In the genomic region with DNA sequence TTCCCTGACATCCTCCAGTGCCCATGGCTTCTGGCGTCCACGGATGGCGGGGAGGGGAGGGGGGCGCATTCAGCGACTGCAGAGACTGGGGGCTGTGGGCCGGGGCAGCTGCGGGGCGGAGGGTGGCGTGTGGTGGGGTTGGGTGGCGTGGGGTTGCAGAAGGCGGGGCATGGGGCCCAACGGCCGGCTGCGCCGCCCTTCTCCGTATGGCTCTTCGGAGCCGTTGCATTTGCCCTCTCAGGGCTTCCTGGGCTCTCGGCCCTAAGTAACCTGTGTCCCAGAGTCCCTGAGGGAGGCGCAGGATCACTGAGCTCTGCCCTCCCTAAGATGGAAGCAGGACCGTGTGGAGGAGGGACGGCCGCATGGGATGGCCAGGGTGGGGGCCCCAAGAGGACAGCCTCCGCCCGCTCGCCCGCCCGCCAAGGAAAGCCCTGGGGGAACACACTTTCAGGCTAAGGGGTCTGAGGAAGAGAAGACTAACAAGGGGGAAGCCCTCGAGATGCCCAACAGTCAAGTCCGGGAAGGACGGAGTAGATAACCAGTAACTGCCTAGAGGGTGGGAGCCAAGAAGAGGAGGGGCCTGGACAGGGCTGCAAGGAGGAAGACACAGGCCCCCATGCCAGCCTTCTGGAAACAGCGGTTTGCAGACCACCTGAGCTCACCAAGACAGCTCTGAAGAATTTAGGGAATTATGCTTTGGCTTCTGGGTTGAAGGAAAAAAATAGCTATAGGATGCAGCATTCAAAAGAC, we compare ENCODE assay signal across 9 cellular contexts. TPM values are rescaled to one million over a fixed set of nuclear protein-coding genes. Genes with fewer than 3 reads are reported as not detected.
DNase-seq lines count a peak whose midpoint lies in the region; ATAC-seq and TF ChIP-seq lines count a peak whose summit lies in the region.
"Had no signal": no experiment of that assay in that cellular context is flagged by ENCODE, and none has a peak within 500 bp of the region (broad histone marks: within the 10 kb centered on the region; RNA-seq: fewer than 3 reads in every experiment).

No MANE protein-coding gene starts in this region.

- no peak for TF ChIP-seq POLR2A in testis (IDR thresholded peaks at IDR 0.05)

- H3K36me3 Mint-ChIP-seq in HFFc6 (ENCODE audit: low read depth) (0 out of 2 replicates have a peak, but pooled peaks cover 4% of the 10 kb centered on the region), brain (peaks cover 10% of the 10 kb centered on the region)

- H3K27ac ChIP-seq in testis = no peak overlapping the region

- H3K4me1 Mint-ChIP-seq in HFFc6 (ENCODE audit: low read depth) = peaks cover 10% of the 10 kb centered on the region; the same call in 1 of the 2 replicates
- H3K4me1 Mint-ChIP-seq in brain = peaks cover 8% of the 10 kb centered on the region

- ATAC-seq in left colon (peak; percentile 65), GM19351 (IDR thresholded peaks at IDR 0.05; ENCODE audit: unreplicated experiment) (no peak), HG03432 (IDR thresholded peaks at IDR 0.05; ENCODE audit: unreplicated experiment) (no peak)

- H3K36me3 ChIP-seq in testis (ENCODE audit: low read depth, missing control alignments) = no peaks in the 10 kb centered on the region

- H3K27me3 Mint-ChIP-seq in HFFc6 (ENCODE audit: insufficient read depth) = peaks cover 1% of the 10 kb centered on the region; the same call in 1 of the 2 replicates
- peaks cover 45% of the 10 kb centered on the region for H3K27me3 Mint-ChIP-seq in brain

- H3K4me3 ChIP-seq in testis = peak overlapping the region; percentile 59 to 67

- H3K4me3 Mint-ChIP-seq in HFFc6 (peak overlapping the region; percentile 81), brain (peak overlapping the region in 4 of 5 experiments; percentile 20 to 73 (median 69))

- H3K9me3 Mint-ChIP-seq in HFFc6 (no peaks in the 10 kb centered on the region), brain (peaks cover 0 to 3% (median 0%) of the 10 kb centered on the region in 5 experiments)

- H3K27ac Mint-ChIP-seq in HFFc6 = peak overlapping the region; percentile 26; the same call in 1 of the 2 replicates
- H3K27ac Mint-ChIP-seq in brain = no peak overlapping the region

- peak; percentile 41 for DNase-seq in CD1c-positive myeloid dendritic cell (ENCODE audit: extremely low spot score)
- no peak for DNase-seq in HFFc6
- peak; percentile 82 to 83 for DNase-seq in left colon
- no peak for DNase-seq in testis
- DNase-seq in activated naive CD4-positive, alpha-beta T cell (lab: John Stamatoyannopoulos, UW) = no peak

- no peaks in the 10 kb centered on the region for H3K4me1 ChIP-seq in testis

- WGBS in testis, 2 donors = 3% methylated on average over 12 to 31 of the region's 32 CpGs

- H3K9me3 ChIP-seq in testis = no peaks in the 10 kb centered on the region

- no peaks in the 10 kb centered on the region for H3K27me3 ChIP-seq in testis

- TF ChIP-seq CTCF in HFFc6 (IDR thresholded peaks at IDR 0.05) (no peak), brain (conservative IDR thresholded peaks at IDR 0.05) (no peak), testis (IDR thresholded peaks at IDR 0.05) (no peak)

- intact Hi-C loops in left colon (cut with DNase I, micrococcal nuclease) = no loop called here
- intact Hi-C loops in testis (cut with DNase I; ENCODE audit: low total_unique reads) = no loop called here

RNA-seq across cellular contexts. Expression of a gene that starts 9.2 kb away (rescaled TPM):
- under 1 TPM in 3 of 6 experiments, not detected in 3; 0.15 to 0.51 (median 0.31) TPM for total RNA-seq in HFFc6 (2021; fragmentation: NEBNext Ultra II Directional; extraction: Animal tissue kit (Norgen Biotek cat#: 25700))
- polyA plus RNA-seq in brain (ENCODE audit: insufficient read depth, low read depth, low replicate concordance) = 33.8 TPM
- 100 to 1,000 TPM; 126 to 184 TPM for total RNA-seq in left colon
- total RNA-seq in testis = 1 to 10 TPM; 1.6 to 2.9 TPM
- polyA plus RNA-seq in testis (ENCODE audit: insufficient read depth, low read depth, low replicate concordance) = 0.88 TPM
- total RNA-seq: LHCN-M2 had no signal

RNA-seq across cellular contexts. Expression of a gene that starts 24.2 kb away (rescaled TPM):
- total RNA-seq in HFFc6 (2021; fragmentation: NEBNext Ultra II Directional; extraction: Animal tissue kit (Norgen Biotek cat#: 25700)) = 10 to 100 TPM; 50.6 to 64.0 (median 57.2) TPM
- polyA plus RNA-seq in brain (ENCODE audit: insufficient read depth, low read depth, low replicate concordance) (25.4 TPM), testis (ENCODE audit: insufficient read depth, low read depth, low replicate concordance) (32.4 TPM)
- total RNA-seq in left colon (10 to 100 TPM; 49.9 to 50.4 TPM), testis (10 to 100 TPM; 61.5 to 61.6 TPM)

RNA-seq across cellular contexts. Expression of a gene that starts 40.7 kb away (rescaled TPM):
- total RNA-seq in HFFc6 (2021; fragmentation: NEBNext Ultra II Directional; extraction: Animal tissue kit (Norgen Biotek cat#: 25700)) = 10 to 100 TPM; 44.0 to 51.5 (median 47.6) TPM
- polyA plus RNA-seq in brain (ENCODE audit: insufficient read depth, low read depth, low replicate concordance) = 39.0 TPM
- total RNA-seq in left colon = 10 to 100 TPM; 51.3 to 60.9 TPM
- total RNA-seq in testis = 10 to 100 TPM; 47.5 to 60.2 TPM
- 31.9 TPM for polyA plus RNA-seq in testis (ENCODE audit: insufficient read depth, low read depth, low replicate concordance)

RNA-seq across cellular contexts. Expression of a gene that starts 44.1 kb away (rescaled TPM):
- total RNA-seq in HFFc6 (2021; fragmentation: NEBNext Ultra II Directional; extraction: Animal tissue kit (Norgen Biotek cat#: 25700)) = 10 to 100 TPM; 17.8 to 23.1 (median 21.1) TPM
- polyA plus RNA-seq in brain (ENCODE audit: insufficient read depth, low read depth, low replicate concordance) (57.9 TPM), testis (ENCODE audit: insufficient read depth, low read depth, low replicate concordance) (60.6 TPM)
- total RNA-seq in left colon (10 to 100 TPM; 18.1 to 20.0 TPM), testis (10 to 100 TPM; 75.8 to 96.5 TPM)

RNA-seq across cellular contexts. Expression of a gene that starts 57.1 kb away (rescaled TPM):
- 1 to 10 TPM; 1.6 to 4.0 (median 1.9) TPM for total RNA-seq in HFFc6 (2021; fragmentation: NEBNext Ultra II Directional; extraction: Animal tissue kit (Norgen Biotek cat#: 25700))
- polyA plus RNA-seq in brain (ENCODE audit: insufficient read depth, low read depth, low replicate concordance) (3.5 TPM), testis (ENCODE audit: insufficient read depth, low read depth, low replicate concordance) (5.2 TPM)
- total RNA-seq in left colon (1 to 10 TPM in 1 of 2 donors, under 1 TPM in 1; 0.73 to 1.5 TPM), testis (10 to 100 TPM in 1 of 2 donors, 1 to 10 TPM in 1; 7.0 to 24.0 TPM)

Comparison
In these comparisons a context has a peak if more than half of its experiments do, and no peak if none do; other contexts are left out.
1. DNase-seq: peak in CD1c-positive myeloid dendritic cell (single experiment) and left colon (2 of 2); none in HFFc6 (single experiment), testis (single experiment) and activated naive CD4-positive, alpha-beta T cell (0 of 4).
2. RNA of a gene that starts 9.2 kb away (total RNA-seq): 126 to 184 TPM in left colon; 1.6 to 2.9 TPM in testis and 0.15 to 0.51 TPM in HFFc6; every median in the first group is over 10 times any median in the second.